In genomic region chr1:12658531-12659453, GRCh38 we compare ENCODE assay signal across 8 cellular contexts. TPM values are rescaled to one million over a fixed set of nuclear protein-coding genes. Genes with fewer than 3 reads are reported as not detected.
DNase-seq lines count a peak whose midpoint lies in the region; ATAC-seq and TF ChIP-seq lines count a peak whose summit lies in the region.

No MANE protein-coding gene starts in this region.

- no peak overlapping the region for H3K4me3 Mint-ChIP-seq in MCF 10A (ENCODE audit: unreplicated experiment)
- peak overlapping the region in 2 of 5 donors; percentile 6 to 68 for H3K4me3 Mint-ChIP-seq in immature natural killer cell

- H3K36me3 Mint-ChIP-seq in MCF 10A (ENCODE audit: insufficient read depth, unreplicated experiment), result no peaks in the 10 kb centered on the region
- no peaks in the 10 kb centered on the region for H3K36me3 Mint-ChIP-seq in immature natural killer cell

- H3K27me3 ChIP-seq in WERI-Rb-1 (ENCODE audit: insufficient read depth, low read depth, severe bottlenecking), result peaks cover 84% of the 10 kb centered on the region

- CTCF ChIA-PET in MCF 10A (lab: Yijun Ruan, JAX), result interaction anchor here (0.5 to 2.4 kb wide), 48 partner anchors 9 to 1603 kb away, joined by 3 to 23 read pairs (median 4); partner anchors contain the start of gene AADACL4

- H3K27me3 Mint-ChIP-seq in MCF 10A (ENCODE audit: insufficient read depth, unreplicated experiment), result peaks cover 44% of the 10 kb centered on the region
- H3K27me3 Mint-ChIP-seq in immature natural killer cell (ENCODE audit: low read depth in 3 of 3), result peaks cover 0 to 2% (median 1%) of the 10 kb centered on the region in 3 donors

- intact Hi-C loops in MCF 10A (cut with micrococcal nuclease), result loop anchor here (1.0 kb wide), 2 partner anchors 344 to 383 kb away; no protein-coding TSS in a partner anchor

- ATAC-seq in GM21390 (IDR thresholded peaks at IDR 0.05; ENCODE audit: unreplicated experiment) (peak; percentile 77), GM21786 (IDR thresholded peaks at IDR 0.05; ENCODE audit: unreplicated experiment) (no peak)

- H3K9me3 ChIP-seq in WERI-Rb-1 (ENCODE audit: severe bottlenecking), result peaks cover 11% of the 10 kb centered on the region

- no peak overlapping the region for H3K27ac Mint-ChIP-seq in MCF 10A (ENCODE audit: low read depth, unreplicated experiment)
- H3K27ac Mint-ChIP-seq in immature natural killer cell, result no peak overlapping the region

- DNase-seq in AG08396 (ENCODE audit: low spot score) (peak; percentile 90), NCI-H2196 (lab: John Stamatoyannopoulos, UW; ENCODE audit: unreplicated experiment) (peak; percentile 80), WERI-Rb-1 (peak; percentile 79), MCF 10A (ENCODE audit: unreplicated experiment) (peak; percentile 88), immature natural killer cell (peak; percentile 64 to 71 (median 68))
- peak; percentile 77 for DNase-seq in stimulated activated CD4-positive, alpha-beta T cell treated with anti-CD3 and anti-CD28 coated beads, Interleukin-15, amount 100 ng/mL, for 24 hours

- H3K36me3 ChIP-seq in WERI-Rb-1, result no peaks in the 10 kb centered on the region

- POLR2A ChIA-PET in MCF 10A (lab: Yijun Ruan, JAX), result interaction anchor here (0.9 kb wide), 1 partner anchor 272 kb away, joined by 3 read pairs; no protein-coding TSS in a partner anchor

- no peak overlapping the region for H3K4me3 ChIP-seq in WERI-Rb-1 (ENCODE audit: low read depth, low read length)

- peaks cover 5% of the 10 kb centered on the region for H3K4me1 Mint-ChIP-seq in MCF 10A (ENCODE audit: insufficient read depth, unreplicated experiment)
- H3K4me1 Mint-ChIP-seq in immature natural killer cell, result peaks cover 4 to 6% of the 10 kb centered on the region in 2 donors

- peak; percentile 87 for TF ChIP-seq CTCF in WERI-Rb-1 (IDR thresholded peaks at IDR 0.05; ENCODE audit: low read depth, low read length)
- TF ChIP-seq CTCF in MCF 10A (IDR thresholded peaks at IDR 0.05; ENCODE audit: unreplicated experiment), result peak; percentile 85

- BruUV-seq in MCF 10A (replicated peaks; lab: Mats Ljungman, UMichigan), result no TSS peak

- H3K9me3 Mint-ChIP-seq in MCF 10A (ENCODE audit: unreplicated experiment), result no peaks in the 10 kb centered on the region
- no peaks in the 10 kb centered on the region for H3K9me3 Mint-ChIP-seq in immature natural killer cell

- H3K27ac ChIP-seq in WERI-Rb-1, result no peak overlapping the region

RNA-seq across cellular contexts. Expression of gene AADACL4, which starts 14.9 kb away (rescaled TPM):
- not detected in 2 replicates for total RNA-seq in MCF 10A (2022)
- polyA plus RNA-seq in immature natural killer cell, result not detected

RNA-seq across cellular contexts. Expression of gene DHRS3, which starts 40.8 kb away (rescaled TPM):
- 1.4 and 1.5 TPM in 2 replicates for total RNA-seq in MCF 10A (2022)
- 100 to 1,000 TPM in 1 of 3 donors, 10 to 100 TPM in 2; 70.3 to 116 (median 74.3) TPM for polyA plus RNA-seq in immature natural killer cell

RNA-seq across cellular contexts. Expression of gene AADACL3, which starts 57.1 kb away (rescaled TPM):
- total RNA-seq in MCF 10A (2022), result not detected in 2 replicates
- polyA plus RNA-seq in immature natural killer cell, result not detected
